In the genomic region with DNA sequence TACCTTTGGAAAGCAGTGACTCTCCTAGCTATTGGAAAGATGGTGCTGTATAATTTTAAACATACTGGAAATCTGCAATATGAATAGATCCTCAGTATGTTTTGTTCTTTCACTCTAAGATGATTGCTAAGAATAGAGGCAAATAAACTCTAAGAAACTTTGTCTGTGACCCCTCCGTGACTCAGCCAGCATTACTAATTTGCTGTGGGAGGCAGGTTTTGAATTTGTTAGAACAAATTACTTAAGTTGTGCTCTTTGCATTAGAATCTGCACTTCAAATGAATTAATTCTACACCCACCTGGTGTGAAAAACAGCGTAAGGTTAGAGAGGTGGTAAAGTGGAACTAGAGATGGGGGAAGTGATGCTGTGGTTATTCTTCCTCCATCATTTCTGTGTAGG, we compare ENCODE assay signal across 14 cellular contexts.
"Had no signal": no experiment of that assay in that cellular context is flagged by ENCODE, and none has a peak within 500 bp of the region (broad histone marks: within the 10 kb centered on the region; RNA-seq: fewer than 3 reads in every experiment).

No MANE protein-coding gene starts in this region.

- H3K9me3 ChIP-seq: ovary, uterus had no signal

- H3K4me3 Mint-ChIP-seq: activated CD8-positive, alpha-beta memory T cell treated with anti-CD3 and anti-CD28 coated beads, Interleukin-2, amount 10 ng/mL, durations not matched to agents 7 days and 5 days; activated T-cell treated with anti-CD3 and anti-CD28 coated beads, Interleukin-2, amount 50 U/mL, for 4 hours; dendritic cell treated with granulocyte-macrophage colony-stimulating factor and Interleukin-4, amounts not matched to agents 40 ng/mL and 50 ng/mL, for 4 days; effector memory CD8-positive, alpha-beta T cell had no signal

- H3K36me3 Mint-ChIP-seq: activated CD8-positive, alpha-beta memory T cell treated with anti-CD3 and anti-CD28 coated beads, Interleukin-2, amount 10 ng/mL, durations not matched to agents 7 days and 5 days had no signal

- H3K4me3 ChIP-seq: ovary, uterus had no signal

- H3K27me3 ChIP-seq: ovary, uterus had no signal

- H3K4me1 Mint-ChIP-seq: activated CD8-positive, alpha-beta memory T cell treated with anti-CD3 and anti-CD28 coated beads, Interleukin-2, amount 10 ng/mL, durations not matched to agents 7 days and 5 days had no signal

- FAIRE-seq: kidney, small intestine had no signal

- H3K27ac Mint-ChIP-seq: activated CD8-positive, alpha-beta memory T cell treated with anti-CD3 and anti-CD28 coated beads, Interleukin-2, amount 10 ng/mL, durations not matched to agents 7 days and 5 days; activated naive CD4-positive, alpha-beta T cell treated with anti-CD3 and anti-CD28 coated beads, Interleukin-2, amount 50 U/mL, for 72 hours; dendritic cell treated with granulocyte-macrophage colony-stimulating factor and Interleukin-4, amounts not matched to agents 40 ng/mL and 50 ng/mL, for 4 days; effector memory CD8-positive, alpha-beta T cell had no signal

- H3K9me3 Mint-ChIP-seq: activated T-cell treated with anti-CD3 and anti-CD28 coated beads, Interleukin-2, amount 50 U/mL, for 4 hours; dendritic cell treated with granulocyte-macrophage colony-stimulating factor and Interleukin-4, amounts not matched to agents 40 ng/mL and 50 ng/mL, for 4 days had no signal

- H3K36me3 ChIP-seq: ovary, uterus had no signal

- DNase-seq: activated CD8-positive, alpha-beta memory T cell treated with anti-CD3 and anti-CD28 coated beads, Interleukin-2, amount 10 ng/mL, durations not matched to agents 7 days and 5 days; activated effector memory CD4-positive, alpha-beta T cell treated with anti-CD3 and anti-CD28 coated beads, Interleukin-2, amount 50 U/mL, for 16 hours; activated T-cell treated with anti-CD3 and anti-CD28 coated beads, Interleukin-2, amount 50 U/mL, for 4 hours; effector memory CD8-positive, alpha-beta T cell; kidney; left ventricle myocardium superior; mesendoderm; ovary; small intestine; T-helper 2 cell; uterus had no signal

- H3K27ac ChIP-seq: ovary, uterus had no signal

- H3K4me1 ChIP-seq: uterus had no signal

- ATAC-seq: activated CD8-positive, alpha-beta memory T cell treated with anti-CD3 and anti-CD28 coated beads, Interleukin-2, amount 10 ng/mL, durations not matched to agents 7 days and 5 days; effector memory CD8-positive, alpha-beta T cell; left ventricle myocardium superior; SK-N-SH treated with all-trans-retinoic acid at 6 μM for 48 hours had no signal
